Comparison of ENCODE assay signal across 1 cellular context in the genomic region with DNA sequence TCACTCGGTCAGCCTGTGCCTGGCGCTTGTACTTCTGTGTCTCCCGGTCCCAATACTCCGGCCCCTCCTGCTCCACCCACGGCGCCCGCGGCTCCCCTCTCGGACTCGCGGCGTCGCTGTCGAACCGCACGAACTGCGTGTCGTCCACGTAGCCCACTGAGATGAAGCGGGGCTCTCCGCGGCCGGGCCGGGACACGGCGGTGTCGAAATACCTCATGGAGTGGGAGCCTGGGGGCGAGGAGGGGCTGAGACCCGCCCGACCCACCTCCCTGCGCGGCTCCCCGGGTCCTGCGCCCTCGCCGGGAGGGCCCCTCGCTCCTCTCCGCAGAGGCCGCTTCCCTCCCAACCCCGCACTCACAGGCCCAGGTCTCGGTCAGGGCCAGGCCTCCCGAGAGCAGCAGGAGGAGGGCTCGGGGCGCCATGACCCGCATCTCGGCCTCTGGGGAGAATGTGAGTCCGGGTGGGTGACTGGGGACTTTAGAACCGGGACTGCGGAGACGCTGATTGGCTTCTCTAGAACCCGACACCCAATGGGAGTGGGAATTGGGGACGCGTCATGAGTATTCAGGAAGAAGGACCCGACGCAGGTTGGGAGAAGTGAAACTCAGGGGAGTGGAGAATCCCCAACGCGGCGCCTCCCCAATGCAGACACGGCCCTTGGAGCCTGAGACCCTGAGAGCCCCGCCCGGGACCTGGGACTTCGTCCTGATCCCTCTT.
TF ChIP-seq lines count a peak whose summit lies in the region.

HLA-C (minus strand) TSS at position 452 of the 717 bp plus-strand sequence; CDS start at position 431, 21 bp downstream.

TF ChIP-seq in K562, 482 proteins besides CTCF, POLR2A, EP300 and RAD21 (continued from another document):
- TF ChIP-seq AFF1 (IDR thresholded peaks at IDR 0.05; ENCODE audit: low read depth in 1 of 2, partially characterized antibody in 2 of 2) (no peak), CREM (IDR thresholded peaks at IDR 0.05; ENCODE audit: low read depth) (peak; percentile 84), MGA (IDR thresholded peaks at IDR 0.05) (no peak), KLF16 (IDR thresholded peaks at IDR 0.05) (no peak), TEAD1 (CRISPR knock-in tag; IDR thresholded peaks at IDR 0.05) (no peak), HDAC2 (IDR thresholded peaks at IDR 0.05) (no peak), MAFF (IDR thresholded peaks at IDR 0.05; ENCODE audit: low read length) (no peak), NUFIP1 (IDR thresholded peaks at IDR 0.05; ENCODE audit: partially characterized antibody) (no peak), YY1 (IDR thresholded peaks at IDR 0.05; ENCODE audit: borderline replicate concordance in 1 of 3, control insufficient read depth in 1 of 3, extremely low read depth in 1 of 3, insufficient read depth in 3 of 3, insufficient read length in 1 of 3, insufficient replicate concordance in 2 of 3, low read depth in 1 of 3, low read length in 2 of 3) (no peak), NFYB (IDR thresholded peaks at IDR 0.05; ENCODE audit: extremely low read depth, insufficient read length) (peak; percentile 30), FOS (IDR thresholded peaks at IDR 0.05; ENCODE audit: extremely low read depth, insufficient read length) (peak; percentile 48), ZC3H4 (CRISPR knock-in tag; IDR thresholded peaks at IDR 0.05; ENCODE audit: borderline replicate concordance) (no peak), TARDBP (IDR thresholded peaks at IDR 0.05) (no peak)
- TF ChIP-seq, protein P1, sequence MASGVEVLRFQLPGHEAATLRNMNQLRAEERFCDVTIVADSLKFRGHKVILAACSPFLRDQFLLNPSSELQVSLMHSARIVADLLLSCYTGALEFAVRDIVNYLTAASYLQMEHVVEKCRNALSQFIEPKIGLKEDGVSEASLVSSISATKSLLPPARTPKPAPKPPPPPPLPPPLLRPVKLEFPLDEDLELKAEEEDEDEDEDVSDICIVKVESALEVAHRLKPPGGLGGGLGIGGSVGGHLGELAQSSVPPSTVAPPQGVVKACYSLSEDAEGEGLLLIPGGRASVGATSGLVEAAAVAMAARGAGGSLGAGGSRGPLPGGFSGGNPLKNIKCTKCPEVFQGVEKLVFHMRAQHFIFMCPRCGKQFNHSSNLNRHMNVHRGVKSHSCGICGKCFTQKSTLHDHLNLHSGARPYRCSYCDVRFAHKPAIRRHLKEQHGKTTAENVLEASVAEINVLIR (CRISPR knock-in tag; IDR thresholded peaks at IDR 0.05), result 0 out of 2 replicates have a peak, but pooled peaks have one; percentile 43
TF ChIP-seq in K562: peak in this region for 11.
